39 cellular contexts compared by ENCODE assay signal in genomic region chr6:153960741-153961140, GRCh38.
"Had no signal": no experiment of that assay in that cellular context is flagged by ENCODE, and none has a peak within 500 bp of the region (broad histone marks: within the 10 kb centered on the region; RNA-seq: fewer than 3 reads in every experiment).

No MANE protein-coding gene starts in this region.

- ATAC-seq: activated CD4-positive, alpha-beta T cell treated with anti-CD3 and anti-CD28 coated beads for 36 hours; activated CD4-positive, CD25-positive, alpha-beta regulatory T cell treated with anti-CD3 and anti-CD28 coated beads, Interleukin-2, amount 50 U/mL, for 24 hours; activated CD8-positive, alpha-beta T cell treated with anti-CD3 and anti-CD28 coated beads for 36 hours; activated naive CD4-positive, alpha-beta T cell treated with anti-CD3 and anti-CD28 coated beads, Interleukin-2, amount 50 U/mL, for 72 hours; activated T-cell treated with anti-CD3 and anti-CD28 coated beads, Interleukin-2, amount 50 U/mL, for 4 hours; activated T-cell treated with anti-CD3 and anti-CD28 coated beads, Interleukin-2, amount 50 U/mL, for 72 hours; activated T-helper 17 cell treated with anti-CD3 and anti-CD28 coated beads, Interleukin-2, amount 50 U/mL, for 72 hours had no signal

- H3K27ac ChIP-seq: ascending aorta, cardiac muscle cell, WERI-Rb-1 had no signal

- H3K27me3 Mint-ChIP-seq: activated B cell treated with CpG ODN at 0.5 μM for 24 hours; activated CD4-positive, alpha-beta memory T cell treated with anti-CD3 and anti-CD28 coated beads for 36 hours; activated CD4-positive, alpha-beta T cell treated with anti-CD3 and anti-CD28 coated beads for 36 hours; activated T-helper 17 cell treated with anti-CD3 and anti-CD28 coated beads, Interleukin-2, amount 50 U/mL, for 72 hours; central memory CD8-positive, alpha-beta T cell had no signal

- H3K36me3 Mint-ChIP-seq: activated CD4-positive, alpha-beta memory T cell treated with anti-CD3 and anti-CD28 coated beads for 36 hours; activated naive CD4-positive, alpha-beta T cell treated with anti-CD3 and anti-CD28 coated beads, Interleukin-2, amount 50 U/mL, for 72 hours; activated naive CD8-positive, alpha-beta T cell treated with anti-CD3 and anti-CD28 coated beads for 36 hours; brain had no signal

- H3K36me3 ChIP-seq: ascending aorta, cardiac muscle cell, WERI-Rb-1 had no signal

- H3K9me3 Mint-ChIP-seq: activated B cell treated with CpG ODN at 0.5 μM for 24 hours; activated CD4-positive, alpha-beta memory T cell treated with anti-CD3 and anti-CD28 coated beads for 36 hours; activated CD8-positive, alpha-beta T cell treated with anti-CD3 and anti-CD28 coated beads for 36 hours; activated naive CD4-positive, alpha-beta T cell treated with anti-CD3 and anti-CD28 coated beads for 36 hours; activated naive CD4-positive, alpha-beta T cell treated with anti-CD3 and anti-CD28 coated beads, Interleukin-2, amount 50 U/mL, for 72 hours; activated naive CD8-positive, alpha-beta T cell treated with anti-CD3 and anti-CD28 coated beads for 36 hours; activated T-cell treated with anti-CD3 and anti-CD28 coated beads, Interleukin-2, amount 50 U/mL, for 4 hours; activated T-cell treated with anti-CD3 and anti-CD28 coated beads, Interleukin-2, amount 50 U/mL, for 72 hours; activated T-helper 1 cell treated with anti-CD3 and anti-CD28 coated beads, Interleukin-12 subunit alpha, Interleukin-12 subunit beta, Interleukin-2, Interleukin-4 antibody, amounts not matched to agents 30 ng/mL and 10 ng/mL and 1 ng/mL, durations not matched to agents 14 hours and 24 hours and 36 hours; activated T-helper 17 cell treated with anti-CD3 and anti-CD28 coated beads, Interleukin-2, amount 50 U/mL, for 72 hours; central memory CD8-positive, alpha-beta T cell; T-helper 1 cell treated with Interleukin-12 subunit alpha and Interleukin-12 subunit beta and Interleukin-4 antibody, amounts not matched to agents 30 μg/mL and 1 μg/mL, for 36 hours; T-helper 2 cell treated with Interferon-gamma antibody and Interleukin-4, amounts not matched to agents 5 μg/mL and 100 μg/mL, for 36 hours had no signal

- H3K9me3 ChIP-seq: ascending aorta had no signal

- H3K27me3 ChIP-seq: ascending aorta, cardiac muscle cell had no signal

- H3K4me3 Mint-ChIP-seq: activated B cell treated with CpG ODN at 0.5 μM for 24 hours; activated CD4-positive, alpha-beta memory T cell treated with anti-CD3 and anti-CD28 coated beads for 36 hours; activated CD4-positive, alpha-beta T cell treated with anti-CD3 and anti-CD28 coated beads for 36 hours; activated CD8-positive, alpha-beta T cell treated with anti-CD3 and anti-CD28 coated beads for 36 hours; activated naive CD4-positive, alpha-beta T cell treated with anti-CD3 and anti-CD28 coated beads for 36 hours; activated naive CD8-positive, alpha-beta T cell treated with anti-CD3 and anti-CD28 coated beads for 36 hours; activated T-cell treated with anti-CD3 and anti-CD28 coated beads, Interleukin-2, amount 50 U/mL, for 4 hours; activated T-cell treated with anti-CD3 and anti-CD28 coated beads, Interleukin-2, amount 50 U/mL, for 72 hours; activated T-helper 1 cell treated with anti-CD3 and anti-CD28 coated beads, Interleukin-12 subunit alpha, Interleukin-12 subunit beta, Interleukin-2, Interleukin-4 antibody, amounts not matched to agents 30 ng/mL and 10 ng/mL and 1 ng/mL, durations not matched to agents 14 hours and 24 hours and 36 hours; activated T-helper 17 cell treated with anti-CD3 and anti-CD28 coated beads, Interleukin-2, amount 50 U/mL, for 72 hours; central memory CD8-positive, alpha-beta T cell; T-helper 1 cell treated with Interleukin-12 subunit alpha and Interleukin-12 subunit beta and Interleukin-4 antibody, amounts not matched to agents 30 μg/mL and 1 μg/mL, for 36 hours; T-helper 2 cell treated with Interferon-gamma antibody and Interleukin-4, amounts not matched to agents 5 μg/mL and 100 μg/mL, for 36 hours had no signal

- H3K4me1 ChIP-seq: ascending aorta had no signal

- FAIRE-seq: TTC549 had no signal

- H3K4me1 Mint-ChIP-seq: activated T-helper 17 cell treated with anti-CD3 and anti-CD28 coated beads, Interleukin-2, amount 50 U/mL, for 72 hours; central memory CD8-positive, alpha-beta T cell had no signal

- DNase-seq: activated B cell treated with CpG ODN at 0.5 μM for 24 hours; activated CD4-positive, alpha-beta memory T cell treated with anti-CD3 and anti-CD28 coated beads for 36 hours; activated CD4-positive, alpha-beta T cell treated with anti-CD3 and anti-CD28 coated beads for 1 hour; activated CD4-positive, alpha-beta T cell treated with anti-CD3 and anti-CD28 coated beads for 36 hours; activated CD4-positive, alpha-beta T cell treated with anti-CD3 and anti-CD28 coated beads for 48 hours; activated CD4-positive, alpha-beta T cell treated with anti-CD3 and anti-CD28 coated beads, Interleukin-2, amount 50 U/mL, for 1 hour; activated CD4-positive, alpha-beta T cell treated with anti-CD3 and anti-CD28 coated beads, Interleukin-2, amount 50 U/mL, for 4 hours; activated CD8-positive, alpha-beta memory T cell treated with anti-CD3 and anti-CD28 coated beads, Interleukin-2, amount 50 U/mL, for 4 hours; activated CD8-positive, alpha-beta T cell treated with anti-CD3 and anti-CD28 coated beads for 36 hours; activated effector memory CD4-positive, alpha-beta T cell treated with anti-CD3 and anti-CD28 coated beads, Interleukin-2, amount 50 U/mL, for 16 hours; activated gamma-delta T cell treated with Interleukin-2 at 50 U/mL for 16 hours; activated naive CD4-positive, alpha-beta T cell; activated naive CD4-positive, alpha-beta T cell treated with anti-CD3 and anti-CD28 coated beads for 36 hours; activated naive CD4-positive, alpha-beta T cell treated with anti-CD3 and anti-CD28 coated beads, Interleukin-2, amount 50 U/mL, for 16 hours; activated naive CD8-positive, alpha-beta T cell treated with anti-CD3 and anti-CD28 coated beads for 36 hours; activated T-cell treated with anti-CD3 and anti-CD28 coated beads for 4 hours; activated T-cell treated with anti-CD3 and anti-CD28 coated beads, Interleukin-2, amount 50 U/mL, for 1 hour; activated T-cell treated with anti-CD3 and anti-CD28 coated beads, Interleukin-2, amount 50 U/mL, for 4 hours; activated T-cell treated with anti-CD3 and anti-CD28 coated beads, Interleukin-2, amount 50 U/mL, for 72 hours; amygdala; anterior cingulate cortex; caudate nucleus; cerebellar nuclear complex; SW 1271; T-helper 1 cell; T-helper 2 cell; T-helper 9 cell; WERI-Rb-1 had no signal

- H3K27ac Mint-ChIP-seq: activated B cell treated with CpG ODN at 0.5 μM for 24 hours; activated CD4-positive, alpha-beta memory T cell treated with anti-CD3 and anti-CD28 coated beads for 36 hours; activated CD4-positive, alpha-beta T cell treated with anti-CD3 and anti-CD28 coated beads for 36 hours; activated CD8-positive, alpha-beta T cell treated with anti-CD3 and anti-CD28 coated beads for 36 hours; activated naive CD4-positive, alpha-beta T cell treated with anti-CD3 and anti-CD28 coated beads for 36 hours; activated naive CD4-positive, alpha-beta T cell treated with anti-CD3 and anti-CD28 coated beads, Interleukin-2, amount 50 U/mL, for 72 hours; activated naive CD8-positive, alpha-beta T cell treated with anti-CD3 and anti-CD28 coated beads for 36 hours; activated T-cell treated with anti-CD3 and anti-CD28 coated beads, Interleukin-2, amount 50 U/mL, for 72 hours; activated T-helper 1 cell treated with anti-CD3 and anti-CD28 coated beads, Interleukin-12 subunit alpha, Interleukin-12 subunit beta, Interleukin-2, Interleukin-4 antibody, amounts not matched to agents 30 ng/mL and 10 ng/mL and 1 ng/mL, durations not matched to agents 14 hours and 24 hours and 36 hours; activated T-helper 17 cell treated with anti-CD3 and anti-CD28 coated beads, Interleukin-2, amount 50 U/mL, for 72 hours; T-helper 1 cell treated with Interleukin-12 subunit alpha and Interleukin-12 subunit beta and Interleukin-4 antibody, amounts not matched to agents 30 μg/mL and 1 μg/mL, for 36 hours; T-helper 2 cell treated with Interferon-gamma antibody and Interleukin-4, amounts not matched to agents 5 μg/mL and 100 μg/mL, for 36 hours had no signal

- H3K4me3 ChIP-seq: ascending aorta, cardiac muscle cell had no signal
